In genomic region chr1:234746798-234747196, GRCh38 we compare ENCODE assay signal across 21 cellular contexts.
DNase-seq lines count a peak whose midpoint lies in the region; ATAC-seq and TF ChIP-seq lines count a peak whose summit lies in the region.
"Had no signal": no experiment of that assay in that cellular context is flagged by ENCODE, and none has a peak within 500 bp of the region (broad histone marks: within the 10 kb centered on the region; RNA-seq: fewer than 3 reads in every experiment).

No MANE protein-coding gene starts in this region.

- H3K4me3 Mint-ChIP-seq in dendritic cell treated with granulocyte-macrophage colony-stimulating factor and Interleukin-4, amounts not matched to agents 40 ng/mL and 50 ng/mL, for 4 days = no peak overlapping the region
- H3K4me3 Mint-ChIP-seq: memory B cell; T-helper 1 cell treated with Interleukin-12 subunit alpha and Interleukin-12 subunit beta and Interleukin-4 antibody, amounts not matched to agents 30 μg/mL and 1 μg/mL, for 36 hours had no signal

- no peaks in the 10 kb centered on the region for H3F3A ChIP-seq in PC-3 (ENCODE audit: low read length, unreplicated experiment)

- no peaks in the 10 kb centered on the region for H4K20me1 ChIP-seq in PC-3 (ENCODE audit: low read length)

- intact Hi-C loops in PC-3 (cut with micrococcal nuclease) = no loop called here
- intact Hi-C loops in dendritic cell treated with granulocyte-macrophage colony-stimulating factor and Interleukin-4, amounts not matched to agents 40 ng/mL and 50 ng/mL, for 4 days (cut with micrococcal nuclease) = loop anchor here (2.0 kb wide), 1 partner anchor 76 kb away; no protein-coding TSS in a partner anchor

- H3K4me3 ChIP-seq in PC-3 (ENCODE audit: low read length) = no peak overlapping the region
- H3K4me3 ChIP-seq: sigmoid colon had no signal

- H2AFZ ChIP-seq in PC-3 (ENCODE audit: low read length) = no peak overlapping the region

- no peaks in the 10 kb centered on the region for H3K9me3 ChIP-seq in PC-3 (ENCODE audit: low read length)
- H3K9me3 ChIP-seq: sigmoid colon had no signal

- no peaks in the 10 kb centered on the region for H3K36me3 ChIP-seq in PC-3 (ENCODE audit: low read depth, low read length)
- H3K36me3 ChIP-seq: sigmoid colon had no signal

- H3K9me2 ChIP-seq in PC-3 (replicated peaks; ENCODE audit: low read length) = no peaks in the 10 kb centered on the region

- ATAC-seq in PC-3 = peak; percentile 24; the same call in 1 of the 2 replicates
- no peak for ATAC-seq in HG03039 (IDR thresholded peaks at IDR 0.05; ENCODE audit: unreplicated experiment)
- ATAC-seq in HG03432 (IDR thresholded peaks at IDR 0.05; ENCODE audit: unreplicated experiment) = no peak
- ATAC-seq in GM21786 (IDR thresholded peaks at IDR 0.05; ENCODE audit: unreplicated experiment) = no peak

- peaks cover 48% of the 10 kb centered on the region for H3K4me1 Mint-ChIP-seq in dendritic cell treated with granulocyte-macrophage colony-stimulating factor and Interleukin-4, amounts not matched to agents 40 ng/mL and 50 ng/mL, for 4 days (ENCODE audit: low read depth)

- H3K36me3 Mint-ChIP-seq in dendritic cell treated with granulocyte-macrophage colony-stimulating factor and Interleukin-4, amounts not matched to agents 40 ng/mL and 50 ng/mL, for 4 days (ENCODE audit: low read depth) = no peaks in the 10 kb centered on the region
- H3K36me3 Mint-ChIP-seq: memory B cell had no signal

- no peaks in the 10 kb centered on the region for H3K9me3 Mint-ChIP-seq in dendritic cell treated with granulocyte-macrophage colony-stimulating factor and Interleukin-4, amounts not matched to agents 40 ng/mL and 50 ng/mL, for 4 days
- H3K9me3 Mint-ChIP-seq: memory B cell; T-helper 1 cell treated with Interleukin-12 subunit alpha and Interleukin-12 subunit beta and Interleukin-4 antibody, amounts not matched to agents 30 μg/mL and 1 μg/mL, for 36 hours had no signal

- peak overlapping the region; percentile 71 for H3K27ac ChIP-seq in PC-3 (ENCODE audit: low read length)
- H3K27ac ChIP-seq: sigmoid colon had no signal

- no peak for TF ChIP-seq CTCF in PC-3 (conservative IDR thresholded peaks at IDR 0.05; ENCODE audit: low read depth, low read length)

- H3K4me2 ChIP-seq in PC-3 (ENCODE audit: low read length) = peak overlapping the region; percentile 56

- no TSS peak for BruUV-seq in PC-3 (replicated peaks; lab: Mats Ljungman, UMichigan)

- peaks cover 26% of the 10 kb centered on the region for H3K4me1 ChIP-seq in PC-3 (ENCODE audit: insufficient read depth, low read length)

- H3K79me2 ChIP-seq in PC-3 (ENCODE audit: low read length) = no peaks in the 10 kb centered on the region

- POLR2A ChIA-PET in PC-3 (lab: Charles Lee; ENCODE audit: unreplicated experiment) = no interaction called here

- H3K27me3 ChIP-seq in PC-3 (ENCODE audit: low read length) = no peaks in the 10 kb centered on the region
- H3K27me3 ChIP-seq: sigmoid colon had no signal

- H3K27me3 Mint-ChIP-seq in dendritic cell treated with granulocyte-macrophage colony-stimulating factor and Interleukin-4, amounts not matched to agents 40 ng/mL and 50 ng/mL, for 4 days = no peaks in the 10 kb centered on the region

- CTCF ChIA-PET in PC-3 (lab: Charles Lee) = no interaction called here

- H3K9ac ChIP-seq in PC-3 (ENCODE audit: low read length) = peak overlapping the region; percentile 27; the same call in 1 of the 2 replicates

- DNase-seq in DMS53 (lab: John Stamatoyannopoulos, UW) (peak; percentile 60), DMS53 treated with DMSO at 0.1 percent for 48 hours (lab: John Stamatoyannopoulos, UW; ENCODE audit: unreplicated experiment) (no peak), PC-3 (peak; percentile 72), renal cortical epithelial cell (ENCODE audit: low read depth) (peak; percentile 41)
- DNase-seq: 8988T; activated CD4-positive, alpha-beta T cell treated with anti-CD3 and anti-CD28 coated beads for 1 hour; activated gamma-delta T cell treated with Interleukin-2 at 50 U/mL for 16 hours; anterior cingulate cortex; C1 segment of cervical spinal cord; cortex of kidney; glutamatergic neuron; NCI-H1930; RPMI8226; sigmoid colon; stimulated activated CD4-positive, alpha-beta T cell treated with anti-CD3 and anti-CD28 coated beads, Interleukin-2, amount 100 ng/mL, for 48 hours had no signal

- peak overlapping the region; percentile 2 for H3K27ac Mint-ChIP-seq in dendritic cell treated with granulocyte-macrophage colony-stimulating factor and Interleukin-4, amounts not matched to agents 40 ng/mL and 50 ng/mL, for 4 days
- H3K27ac Mint-ChIP-seq: memory B cell; T-helper 1 cell treated with Interleukin-12 subunit alpha and Interleukin-12 subunit beta and Interleukin-4 antibody, amounts not matched to agents 30 μg/mL and 1 μg/mL, for 36 hours had no signal
